Comparison of ENCODE assay signal across 18 cellular contexts in genomic region chr3:192888121-192888520, GRCh38. TPM values are rescaled to one million over a fixed set of nuclear protein-coding genes. Genes with fewer than 3 reads are reported as not detected.
A peak's percentile ranks its signal among the peaks of the same experiment; 100 is the strongest.
DNase-seq lines count a peak whose midpoint lies in the region; ATAC-seq and TF ChIP-seq lines count a peak whose summit lies in the region.
"Had no signal": no experiment of that assay in that cellular context is flagged by ENCODE, and none has a peak within 500 bp of the region (broad histone marks: within the 10 kb centered on the region; RNA-seq: fewer than 3 reads in every experiment).

No MANE protein-coding gene starts in this region.

- no peak overlapping the region for H3K4me3 Mint-ChIP-seq in T-helper 17 cell
- H3K4me3 Mint-ChIP-seq in progenitor cell of endocrine pancreas (ENCODE audit: low read depth): peak overlapping the region; percentile 48
- H3K4me3 Mint-ChIP-seq: activated naive CD8-positive, alpha-beta T cell treated with anti-CD3 and anti-CD28 coated beads for 36 hours; T-cell had no signal

- DNase-seq in HCT116 (ENCODE audit: low read depth, low spot score) (no peak), T-helper 17 cell (no peak), glomerular visceral epithelial cell (ENCODE audit: extremely low spot score) (peak; percentile 80), progenitor cell of endocrine pancreas (ENCODE audit: low spot score, unreplicated experiment) (no peak), lower leg skin (ENCODE audit: low spot score in 2 of 2) (no peak), retina (no peak), NCI-H2171 treated with DMSO at 0.1 percent for 48 hours (lab: John Stamatoyannopoulos, UW) (no peak)
- DNase-seq in stimulated activated CD4-positive, alpha-beta T cell treated with anti-CD3 and anti-CD28 coated beads, Interleukin-2, amount 100 ng/mL, for 48 hours: no peak
- DNase-seq: activated CD8-positive, alpha-beta memory T cell treated with anti-CD3 and anti-CD28 coated beads, Interleukin-2, amount 50 U/mL, for 48 hours; activated naive CD8-positive, alpha-beta T cell treated with anti-CD3 and anti-CD28 coated beads for 36 hours; caudate nucleus; glutamatergic neuron; MG63; NCI-H1930; NCI-H69; T-cell had no signal

- no peak overlapping the region for H3K27ac ChIP-seq in HCT116 (ENCODE audit: low read depth, low read length)
- H3K27ac ChIP-seq: C4-2B had no signal

- peak overlapping the region; percentile 95 for H3K27ac Mint-ChIP-seq in T-helper 17 cell
- H3K27ac Mint-ChIP-seq in progenitor cell of endocrine pancreas: peak overlapping the region; percentile 87
- H3K27ac Mint-ChIP-seq: activated naive CD8-positive, alpha-beta T cell treated with anti-CD3 and anti-CD28 coated beads for 36 hours had no signal

- TF ChIP-seq POLR2A in HCT116 (IDR thresholded peaks at IDR 0.05; ENCODE audit: borderline replicate concordance, extremely low read depth, insufficient read depth, insufficient read length) (no peak), lower leg skin (IDR thresholded peaks at IDR 0.05) (no peak)

- 88 to 94% methylated on average over 4 of the region's 4 CpGs for WGBS in lower leg skin, 2 donors

- no peaks in the 10 kb centered on the region for H3K27me3 ChIP-seq in HCT116 (ENCODE audit: insufficient read depth, low read length)
- H3K27me3 ChIP-seq: MG63 had no signal

- no peaks in the 10 kb centered on the region for H3K9me2 ChIP-seq in HCT116 (ENCODE audit: insufficient read depth)

- H3K79me2 ChIP-seq in HCT116 (ENCODE audit: insufficient read depth, low read length): 0 out of 2 replicates have a peak, but pooled peaks cover 3% of the 10 kb centered on the region

- H3K9ac ChIP-seq in HCT116 (ENCODE audit: low read length): peak overlapping the region; percentile 58

- no peaks in the 10 kb centered on the region for H3K36me3 ChIP-seq in HCT116 (ENCODE audit: control insufficient read depth in 1 of 2, insufficient read depth in 2 of 2, low read length in 2 of 2)
- H3K36me3 ChIP-seq: MG63 had no signal

- H3K4me1 ChIP-seq in HCT116 (ENCODE audit: control insufficient read depth in 1 of 2, insufficient read depth in 2 of 2, low read length in 2 of 2): peaks cover 50 to 98% of the 10 kb centered on the region in 2 experiments

- no peak for ATAC-seq in HCT116
- ATAC-seq in T-helper 17 cell: no peak
- ATAC-seq: activated CD4-positive, CD25-positive, alpha-beta regulatory T cell treated with anti-CD3 and anti-CD28 coated beads, Interleukin-2, amount 50 U/mL, for 24 hours had no signal

- H3K9me3 Mint-ChIP-seq in progenitor cell of endocrine pancreas (ENCODE audit: low read depth): no peaks in the 10 kb centered on the region
- H3K9me3 Mint-ChIP-seq: activated naive CD8-positive, alpha-beta T cell treated with anti-CD3 and anti-CD28 coated beads for 36 hours; T-cell had no signal

- RAD21 ChIA-PET in HCT116 (lab: Charles Lee; ENCODE audit: low non-redundant PET in 1 of 2, low total read pairs in 2 of 2, uncharacterized antibody in 2 of 2, unreplicated experiment in 2 of 2): no interaction called here

- peak overlapping the region; percentile 78 for H3K4me2 ChIP-seq in HCT116 (ENCODE audit: low read length)

- H3K36me3 Mint-ChIP-seq in T-helper 17 cell (ENCODE audit: low read depth) (no peaks in the 10 kb centered on the region), progenitor cell of endocrine pancreas (ENCODE audit: insufficient read depth) (peaks cover 2% of the 10 kb centered on the region)
- H3K36me3 Mint-ChIP-seq: T-cell had no signal

- TF ChIP-seq CTCF in HCT116 (IDR thresholded peaks at IDR 0.05 in 2 of 3, conservative IDR thresholded peaks at IDR 0.05 in 1 of 3; ENCODE audit: borderline replicate concordance in 1 of 3, insufficient read depth in 1 of 3, low read depth in 2 of 3, low read length in 2 of 3): no peak
- TF ChIP-seq CTCF in progenitor cell of endocrine pancreas (IDR thresholded peaks at IDR 0.05; ENCODE audit: unreplicated experiment): no peak
- no peak for TF ChIP-seq CTCF in lower leg skin (IDR thresholded peaks at IDR 0.05)

- H3K27me3 Mint-ChIP-seq in T-helper 17 cell (peaks cover 5% of the 10 kb centered on the region), progenitor cell of endocrine pancreas (no peaks in the 10 kb centered on the region)
- H3K27me3 Mint-ChIP-seq: T-cell had no signal

- H2AFZ ChIP-seq in HCT116 (ENCODE audit: low read depth, low read length, poor library complexity, severe bottlenecking): no peak overlapping the region

- intact Hi-C loops in HCT116 (cut with micrococcal nuclease) (no loop called here), lower leg skin (cut with DNase I; ENCODE audit: low total_unique reads) (no loop called here)

- no peaks in the 10 kb centered on the region for H3K9me3 ChIP-seq in HCT116 (ENCODE audit: control insufficient read depth in 1 of 2, insufficient read depth in 1 of 2, low read depth in 1 of 2, low read length in 2 of 2)
- no peaks in the 10 kb centered on the region for H3K9me3 ChIP-seq in T-helper 17 cell (ENCODE audit: control insufficient read depth, low read length, poor library complexity, severe bottlenecking)
- H3K9me3 ChIP-seq: MG63 had no signal

- no TSS peak for BruUV-seq in HCT116 (replicated peaks; lab: Mats Ljungman, UMichigan)

- CTCF ChIA-PET in HCT116 (lab: Charles Lee): interaction anchor here (0.8 to 1.9 kb wide), 3 partner anchors 27 to 153 kb away, joined by 3 to 5 read pairs (median 4); no protein-coding TSS in a partner anchor

- peaks cover 26% of the 10 kb centered on the region for H3K4me1 Mint-ChIP-seq in T-helper 17 cell
- H3K4me1 Mint-ChIP-seq in progenitor cell of endocrine pancreas (ENCODE audit: low read depth): peaks cover 40% of the 10 kb centered on the region

- POLR2A ChIA-PET in HCT116 (lab: Charles Lee): interaction anchor here (1.1 to 2.2 kb wide), 2 partner anchors 9 to 30 kb away, joined by 3 to 4 read pairs; partner anchors contain the start of gene MB21D2

- no peak for TF ChIP-seq RAD21 in HCT116 (IDR thresholded peaks at IDR 0.05; ENCODE audit: low read depth)

- H3K4me3 ChIP-seq in HCT116 (replicated peaks in 1 of 2; ENCODE audit: low read depth in 1 of 2, low read length in 2 of 2) (peak overlapping the region in 1 of 2 experiments; percentile 51; a peak in 2 of 4 replicates), lower leg skin (ENCODE audit: low read depth, poor library complexity, severe bottlenecking) (no peak overlapping the region)
- H3K4me3 ChIP-seq: MG63 had no signal

- no peaks in the 10 kb centered on the region for H4K20me1 ChIP-seq in HCT116 (ENCODE audit: insufficient read depth)

TF ChIP-seq in HCT116, 20 proteins besides CTCF, POLR2A, EP300 and RAD21:
- no peak for TF ChIP-seq CBX3 (IDR thresholded peaks at IDR 0.05; ENCODE audit: low read depth)
- no peak for TF ChIP-seq EZH2phosphoT487 (IDR thresholded peaks at IDR 0.05; ENCODE audit: borderline replicate concordance)
- no peak for TF ChIP-seq ZNF274 (IDR thresholded peaks at IDR 0.05; ENCODE audit: low read depth, low read length)
- TF ChIP-seq, protein P1, sequence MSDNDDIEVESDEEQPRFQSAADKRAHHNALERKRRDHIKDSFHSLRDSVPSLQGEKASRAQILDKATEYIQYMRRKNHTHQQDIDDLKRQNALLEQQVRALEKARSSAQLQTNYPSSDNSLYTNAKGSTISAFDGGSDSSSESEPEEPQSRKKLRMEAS (IDR thresholded peaks at IDR 0.05): no peak
- TF ChIP-seq TCF7L2 (IDR thresholded peaks at IDR 0.05; ENCODE audit: borderline replicate concordance, extremely low read depth, insufficient read depth, insufficient read length): no peak
- no peak for TF ChIP-seq FOSL1 (IDR thresholded peaks at IDR 0.05; ENCODE audit: low read depth)
TF ChIP-seq in HCT116: peak in this region for 0.

RNA-seq across cellular contexts. Expression of gene MB21D2, which starts 29.5 kb away (rescaled TPM):
- total RNA-seq in HCT116 (2021; ENCODE audit: unreplicated experiment) (2.8 TPM), T-helper 17 cell (10 to 100 TPM; 10.1 to 12.3 TPM), progenitor cell of endocrine pancreas (12.5 and 13.4 TPM in 2 replicates), lower leg skin (10 to 100 TPM in 1 of 4 donors, 1 to 10 TPM in 3; 7.9 to 11.8 (median 8.6) TPM)
- 1.2 and 1.4 TPM in 2 replicates for polyA plus RNA-seq in HCT116 (2012)
